ENCODE assay signal across 1 cellular context in the genomic region with DNA sequence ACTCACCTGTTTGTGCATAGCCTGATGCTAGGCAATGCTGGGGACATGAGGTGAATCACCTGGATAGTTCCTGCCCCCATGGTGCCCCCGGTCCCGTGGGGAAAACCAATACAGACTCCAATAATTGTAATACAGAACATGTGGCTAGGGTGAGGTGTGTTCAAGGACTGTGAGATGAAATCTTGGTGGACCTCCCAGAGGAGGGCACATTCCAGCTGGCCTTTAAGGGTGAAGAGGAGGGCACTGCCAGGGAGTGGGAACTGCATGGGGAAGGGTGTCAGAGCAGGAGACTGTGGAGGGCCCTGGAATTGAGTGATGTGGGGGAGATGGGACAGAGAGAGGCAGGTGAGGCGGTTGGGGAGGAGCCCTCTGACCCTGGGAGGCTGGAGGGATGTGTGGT.
TF ChIP-seq lines count a peak whose summit lies in the region.

No MANE protein-coding gene starts in this region.

TF ChIP-seq in A549, 52 proteins besides CTCF, POLR2A, EP300 and RAD21:
- TF ChIP-seq JUN (IDR thresholded peaks at IDR 0.05) = no peak
- TF ChIP-seq JUNB (IDR thresholded peaks at IDR 0.05) = no peak
- no peak for TF ChIP-seq PHF8 (IDR thresholded peaks at IDR 0.05; ENCODE audit: borderline replicate concordance, low read depth)
- peak; percentile 27 for TF ChIP-seq ZFP36 (IDR thresholded peaks at IDR 0.05; ENCODE audit: borderline replicate concordance, partially characterized antibody)
TF ChIP-seq in A549: peak in this region for 1.
